In the genomic region with DNA sequence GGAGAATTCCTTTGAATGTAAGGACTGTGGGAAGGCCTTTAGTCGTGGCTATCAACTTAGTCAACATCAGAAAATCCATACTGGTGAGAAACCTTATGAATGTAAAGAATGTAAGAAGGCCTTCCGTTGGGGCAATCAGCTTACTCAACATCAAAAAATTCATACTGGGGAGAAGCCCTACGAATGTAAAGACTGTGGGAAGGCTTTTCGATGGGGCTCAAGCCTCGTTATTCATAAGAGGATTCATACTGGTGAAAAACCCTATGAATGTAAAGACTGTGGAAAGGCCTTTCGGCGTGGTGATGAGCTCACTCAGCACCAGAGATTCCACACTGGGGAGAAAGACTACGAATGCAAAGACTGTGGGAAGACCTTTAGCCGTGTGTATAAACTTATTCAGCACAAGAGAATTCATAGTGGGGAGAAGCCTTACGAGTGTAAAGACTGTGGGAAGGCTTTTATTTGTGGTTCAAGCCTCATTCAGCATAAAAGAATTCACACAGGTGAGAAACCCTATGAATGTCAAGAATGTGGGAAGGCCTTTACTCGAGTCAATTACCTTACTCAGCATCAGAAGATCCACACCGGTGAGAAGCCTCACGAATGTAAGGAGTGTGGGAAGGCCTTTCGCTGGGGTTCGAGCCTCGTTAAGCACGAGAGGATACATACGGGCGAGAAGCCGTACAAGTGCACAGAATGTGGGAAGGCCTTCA, we compare ENCODE assay signal across 23 cellular contexts. TPM values are rescaled to one million over a fixed set of nuclear protein-coding genes. Genes with fewer than 3 reads are reported as not detected.
"Had no signal": no experiment of that assay in that cellular context is flagged by ENCODE, and none has a peak within 500 bp of the region (broad histone marks: within the 10 kb centered on the region; RNA-seq: fewer than 3 reads in every experiment).

No MANE protein-coding gene starts in this region.

- H3K4me3 ChIP-seq: esophagus muscularis mucosa, lung, mucosa of descending colon, psoas muscle, testis had no signal

- H3K4me1 ChIP-seq: esophagus muscularis mucosa, psoas muscle, spleen, testis had no signal

- H3K9me3 ChIP-seq: testis had no signal

- H3K27ac ChIP-seq: esophagus muscularis mucosa, psoas muscle, spleen, testis had no signal

- FAIRE-seq: urothelium cell line had no signal

- H3K27me3 ChIP-seq: esophagus muscularis mucosa, spleen, testis had no signal

- H3K27me3 Mint-ChIP-seq: activated CD4-positive, alpha-beta T cell treated with anti-CD3 and anti-CD28 coated beads, Interleukin-2, amount 10 ng/mL, durations not matched to agents 7 days and 5 days; activated naive CD8-positive, alpha-beta T cell; activated T-helper 17 cell treated with anti-CD3 and anti-CD28 coated beads, Interleukin-2, amount 50 U/mL, for 72 hours had no signal

- H3K27ac Mint-ChIP-seq: activated CD4-positive, alpha-beta T cell treated with anti-CD3 and anti-CD28 coated beads, Interleukin-2, amount 10 ng/mL, durations not matched to agents 7 days and 5 days; activated naive CD8-positive, alpha-beta T cell; activated T-helper 17 cell treated with anti-CD3 and anti-CD28 coated beads, Interleukin-2, amount 50 U/mL, for 72 hours; nephron had no signal

- H3K4me1 Mint-ChIP-seq: activated CD4-positive, alpha-beta T cell treated with anti-CD3 and anti-CD28 coated beads, Interleukin-2, amount 10 ng/mL, durations not matched to agents 7 days and 5 days; activated T-helper 17 cell treated with anti-CD3 and anti-CD28 coated beads, Interleukin-2, amount 50 U/mL, for 72 hours; nephron had no signal

- ATAC-seq: activated T-helper 17 cell treated with anti-CD3 and anti-CD28 coated beads, Interleukin-2, amount 50 U/mL, for 72 hours; mucosa of descending colon; psoas muscle; sciatic nerve had no signal

- DNase-seq: activated CD4-positive, alpha-beta T cell treated with anti-CD3 and anti-CD28 coated beads, Interleukin-2, amount 10 ng/mL, durations not matched to agents 7 days and 5 days; activated CD4-positive, CD25-positive, alpha-beta regulatory T cell; activated CD8-positive, alpha-beta memory T cell treated with anti-CD3 and anti-CD28 coated beads for 24 hours; activated T-cell treated with anti-CD3 and anti-CD28 coated beads for 4 hours; hypothalamus; occipital lobe; psoas muscle; spleen; stimulated activated CD4-positive, alpha-beta T cell treated with anti-CD3 and anti-CD28 coated beads, Interleukin-1b, Interleukin-23, amount 100 ng/mL, for 48 hours; stimulated activated naive CD4-positive, alpha-beta T cell; testis had no signal

- H3K4me3 Mint-ChIP-seq: activated CD4-positive, alpha-beta T cell treated with anti-CD3 and anti-CD28 coated beads, Interleukin-2, amount 10 ng/mL, durations not matched to agents 7 days and 5 days; activated naive CD8-positive, alpha-beta T cell; activated T-helper 17 cell treated with anti-CD3 and anti-CD28 coated beads, Interleukin-2, amount 50 U/mL, for 72 hours; nephron had no signal

RNA-seq across cellular contexts. Expression of a gene that starts 54.7 kb away (rescaled TPM):
- total RNA-seq: activated CD4-positive, alpha-beta T cell treated with anti-CD3 and anti-CD28 coated beads, Interleukin-2, amount 10 ng/mL, durations not matched to agents 7 days and 5 days; activated T-helper 17 cell treated with anti-CD3 and anti-CD28 coated beads, Interleukin-2, amount 50 U/mL, for 72 hours; cerebellum; dermis microvascular lymphatic vessel endothelial cell; esophagus muscularis mucosa; fibroblast of villous mesenchyme; lung; mucosa of descending colon; occipital lobe; sciatic nerve; spleen; T-helper 2 cell treated with Interferon-gamma antibody and Interleukin-4, amounts not matched to agents 100 ng/mL and 5 ng/mL, for 36 hours; testis had no signal
- polyA plus RNA-seq: psoas muscle, spleen had no signal
